10 cellular contexts compared by ENCODE assay signal in the genomic region with DNA sequence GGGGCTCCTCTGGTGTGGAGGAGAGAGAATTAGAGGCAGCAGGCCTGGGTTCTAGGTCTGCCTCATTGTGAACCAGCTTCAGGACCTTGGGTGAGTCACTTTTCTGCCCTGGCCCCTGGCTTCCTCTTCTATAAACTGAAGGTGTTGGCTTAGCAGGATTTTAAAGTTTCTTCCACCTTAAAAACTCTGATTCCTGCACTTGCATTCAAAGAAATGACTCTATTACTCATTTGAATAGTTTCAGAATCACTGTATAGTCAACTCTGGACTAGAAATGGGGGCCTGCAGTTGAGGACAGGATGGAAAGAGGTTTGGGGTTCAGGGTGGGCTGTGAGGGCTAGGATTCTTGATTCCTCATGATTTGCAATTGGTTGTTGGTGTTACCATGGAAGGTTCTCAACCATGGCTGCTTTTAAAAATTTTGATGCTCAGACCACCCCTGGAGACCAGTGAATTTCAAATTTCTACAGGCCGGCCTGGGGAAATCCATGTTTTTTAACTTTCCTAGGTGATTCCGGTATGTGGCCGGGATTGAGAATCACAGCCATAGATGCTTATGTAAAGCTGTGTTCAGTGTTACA. TPM values are rescaled to one million over a fixed set of nuclear protein-coding genes. Genes with fewer than 3 reads are reported as not detected.
DNase-seq lines count a peak whose midpoint lies in the region; ATAC-seq and TF ChIP-seq lines count a peak whose summit lies in the region.
"Had no signal": no experiment of that assay in that cellular context is flagged by ENCODE, and none has a peak within 500 bp of the region (broad histone marks: within the 10 kb centered on the region; RNA-seq: fewer than 3 reads in every experiment).

No MANE protein-coding gene starts in this region.

- CTCF ChIA-PET in activated CD4-positive, alpha-beta memory T cell treated with anti-CD3 and anti-CD28 coated beads, Interleukin-2, amount 10 ng/mL, durations not matched to agents 7 days and 5 days (lab: Charles Lee), result interaction anchor here (0.6 to 5.2 kb wide), 5 partner anchors 11 to 139 kb away, joined by 3 to 51 read pairs (median 4); no protein-coding TSS in a partner anchor

- no peaks in the 10 kb centered on the region for H3K9me3 ChIP-seq in spleen

- intact Hi-C loops in spleen (cut with DNase I; ENCODE audit: low total_unique reads), result no loop called here

- H3K27me3 ChIP-seq in spleen (replicated peaks in 1 of 7), result no peaks in the 10 kb centered on the region

- peaks cover 99% of the 10 kb centered on the region for H3K4me1 Mint-ChIP-seq in activated CD4-positive, alpha-beta memory T cell treated with anti-CD3 and anti-CD28 coated beads, Interleukin-2, amount 10 ng/mL, durations not matched to agents 7 days and 5 days

- peak overlapping the region; percentile 37 for H3K4me3 Mint-ChIP-seq in activated CD4-positive, alpha-beta memory T cell treated with anti-CD3 and anti-CD28 coated beads, Interleukin-2, amount 10 ng/mL, durations not matched to agents 7 days and 5 days

- H3K27ac ChIP-seq in spleen, result peak overlapping the region; percentile 26 to 85 (median 71)

- WGBS in spleen, 5 donors, result 67 to 82% (median 74%) methylated on average over 3 of the region's 3 CpGs

- TF ChIP-seq CTCF in spleen (IDR thresholded peaks at IDR 0.05 in 8 of 11, conservative IDR thresholded peaks at IDR 0.05 in 3 of 11), result no peak

- DNase-seq in activated CD4-positive, alpha-beta memory T cell treated with anti-CD3 and anti-CD28 coated beads, Interleukin-2, amount 10 ng/mL, durations not matched to agents 7 days and 5 days, result peak; percentile 74
- DNase-seq in spleen (no peak), kidney glomerular epithelial cell (lab: John Stamatoyannopoulos, UW) (no peak), SW 1271 (lab: John Stamatoyannopoulos, UW) (no peak)
- DNase-seq: NCI-H82 had no signal

- TF ChIP-seq POLR2A in spleen (IDR thresholded peaks at IDR 0.05), result no peak

- peaks cover 86% of the 10 kb centered on the region for H3K36me3 Mint-ChIP-seq in activated CD4-positive, alpha-beta memory T cell treated with anti-CD3 and anti-CD28 coated beads, Interleukin-2, amount 10 ng/mL, durations not matched to agents 7 days and 5 days (ENCODE audit: low read depth)

- H3K27ac Mint-ChIP-seq in activated CD4-positive, alpha-beta memory T cell treated with anti-CD3 and anti-CD28 coated beads, Interleukin-2, amount 10 ng/mL, durations not matched to agents 7 days and 5 days, result peak overlapping the region; percentile 95

- H3K27me3 Mint-ChIP-seq in activated CD4-positive, alpha-beta memory T cell treated with anti-CD3 and anti-CD28 coated beads, Interleukin-2, amount 10 ng/mL, durations not matched to agents 7 days and 5 days, result no peaks in the 10 kb centered on the region
- H3K27me3 Mint-ChIP-seq: brain had no signal

- peaks cover 78 to 100% (median 99%) of the 10 kb centered on the region in 6 donors for H3K4me1 ChIP-seq in spleen

- H3K36me3 ChIP-seq in spleen, result no peaks in the 10 kb centered on the region

- no peaks in the 10 kb centered on the region for H3K9me3 Mint-ChIP-seq in activated CD4-positive, alpha-beta memory T cell treated with anti-CD3 and anti-CD28 coated beads, Interleukin-2, amount 10 ng/mL, durations not matched to agents 7 days and 5 days

- ATAC-seq in GM18907 (IDR thresholded peaks at IDR 0.05; ENCODE audit: unreplicated experiment), result peak; percentile 30
- ATAC-seq in HG02970 (IDR thresholded peaks at IDR 0.05; ENCODE audit: low FRiP score, unreplicated experiment), result peak; percentile 32
- ATAC-seq in HG03342 (IDR thresholded peaks at IDR 0.05; ENCODE audit: unreplicated experiment), result no peak
- no peak for ATAC-seq in HG02852 (IDR thresholded peaks at IDR 0.05; ENCODE audit: unreplicated experiment)

- POLR2A ChIA-PET in activated CD4-positive, alpha-beta memory T cell treated with anti-CD3 and anti-CD28 coated beads, Interleukin-2, amount 10 ng/mL, durations not matched to agents 7 days and 5 days (lab: Charles Lee), result interaction anchor here (0.6 to 13.0 kb wide), 19 partner anchors 9 to 169 kb away, joined by 3 to 374 read pairs (median 5); a partner anchor contains a TSS

- peak overlapping the region in 1 of 8 donors; percentile 19 for H3K4me3 ChIP-seq in spleen

RNA-seq across cellular contexts. Expression of a gene that starts 19.9 kb away (rescaled TPM):
- 100 to 1,000 TPM; 145 to 148 TPM for total RNA-seq in activated CD4-positive, alpha-beta memory T cell treated with anti-CD3 and anti-CD28 coated beads, Interleukin-2, amount 10 ng/mL, durations not matched to agents 7 days and 5 days
- total RNA-seq in spleen, result 10 to 100 TPM; 27.3 to 78.4 (median 47.5) TPM
- polyA plus RNA-seq in spleen, result 1 to 10 TPM; 8.3 to 8.9 (median 8.6) TPM

Comparison
In these comparisons a context has a peak if more than half of its experiments do, and no peak if none do; other contexts are left out.
1. ATAC-seq: peak in GM18907 (single experiment) and HG02970 (single experiment); none in HG03342 (single experiment) and HG02852 (single experiment).